23 cellular contexts compared by ENCODE assay signal in the genomic region with DNA sequence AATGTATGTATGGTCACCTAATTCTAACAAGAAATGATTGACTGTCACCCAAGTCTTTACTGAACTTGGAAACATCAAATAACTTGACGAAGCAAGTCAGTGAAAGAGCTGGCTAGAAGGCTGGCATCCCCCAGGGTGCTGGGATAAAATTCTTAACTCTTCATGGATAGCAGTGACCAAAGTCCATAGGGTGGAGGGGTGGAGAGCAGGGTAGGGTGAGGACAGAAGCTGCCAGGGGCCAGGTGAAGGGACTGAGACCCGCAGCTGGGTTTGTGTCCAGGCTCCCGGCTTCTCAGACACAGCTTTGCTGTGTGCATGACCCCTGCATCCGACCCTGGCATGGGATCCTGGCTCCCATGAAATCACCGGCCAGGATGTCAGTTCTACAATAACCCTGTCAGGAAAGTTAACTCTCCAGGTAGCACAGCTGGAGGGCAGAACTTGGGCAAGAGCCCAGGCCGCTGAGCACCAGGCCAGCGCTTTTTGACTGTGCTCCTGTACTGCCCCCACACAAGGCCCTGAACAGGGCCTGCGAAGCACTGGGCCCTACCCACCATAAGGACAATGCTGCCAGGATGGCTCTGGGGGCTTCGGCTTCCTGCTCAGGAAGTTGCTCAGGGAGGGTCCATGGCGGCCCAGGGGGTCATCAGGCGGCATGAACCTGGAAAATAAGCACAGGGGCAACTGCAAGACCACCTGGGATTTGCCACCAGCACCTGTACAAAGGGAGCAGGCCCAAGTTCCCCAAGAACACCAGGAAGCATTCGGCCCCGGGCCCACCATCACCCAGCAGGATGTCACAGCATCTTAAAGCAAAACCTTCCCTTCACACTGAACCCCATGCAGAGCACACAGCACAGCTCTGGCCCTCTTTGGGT. TPM values are rescaled to one million over a fixed set of nuclear protein-coding genes. Genes with fewer than 3 reads are reported as not detected.
DNase-seq lines count a peak whose midpoint lies in the region; ATAC-seq and TF ChIP-seq lines count a peak whose summit lies in the region.
"Had no signal": no experiment of that assay in that cellular context is flagged by ENCODE, and none has a peak within 500 bp of the region (broad histone marks: within the 10 kb centered on the region; RNA-seq: fewer than 3 reads in every experiment).

No MANE protein-coding gene starts in this region.

- H3K27me3 ChIP-seq in GM23338 (ENCODE audit: insufficient read depth) = peaks cover 45% of the 10 kb centered on the region
- H3K27me3 ChIP-seq in iPS-15b (ENCODE audit: control insufficient read depth, insufficient read depth, low read length) = peaks cover 34% of the 10 kb centered on the region
- no peaks in the 10 kb centered on the region for H3K27me3 ChIP-seq in CD4-positive, alpha-beta memory T cell (ENCODE audit: insufficient read depth, low read length)
- H3K27me3 ChIP-seq: BLaER1 treated with 17β-estradiol and CSF1 and Interleukin-3, amounts not matched to agents 10 nM and 100 nM; body of pancreas; uterus had no signal

- H3K9me2 ChIP-seq in GM23338 (ENCODE audit: insufficient read depth) = no peaks in the 10 kb centered on the region
- H3K9me2 ChIP-seq: SK-N-SH had no signal

- no peak overlapping the region for H3K9ac ChIP-seq in iPS-15b (ENCODE audit: low read depth, low read length)
- H3K9ac ChIP-seq: SK-N-SH had no signal

- H3K79me2 ChIP-seq in GM23338 (replicated peaks; ENCODE audit: insufficient read depth) = no peaks in the 10 kb centered on the region

- no peaks in the 10 kb centered on the region for H3K36me3 ChIP-seq in GM23338 (ENCODE audit: insufficient read depth)
- H3K36me3 ChIP-seq in iPS-15b (ENCODE audit: control insufficient read depth, insufficient read depth, low read length) = no peaks in the 10 kb centered on the region
- peaks cover 46% of the 10 kb centered on the region for H3K36me3 ChIP-seq in CD4-positive, alpha-beta memory T cell (ENCODE audit: insufficient read depth, low read length)
- H3K36me3 ChIP-seq: uterus, WERI-Rb-1 had no signal

- no peaks in the 10 kb centered on the region for H3K9me3 ChIP-seq in iPS-15b (ENCODE audit: control insufficient read depth, insufficient read depth, low read length)
- H3K9me3 ChIP-seq in CD4-positive, alpha-beta memory T cell (ENCODE audit: control insufficient read depth in 1 of 2, low read length in 2 of 2) = no peaks in the 10 kb centered on the region
- H3K9me3 ChIP-seq: body of pancreas, SK-N-SH, uterus had no signal

- H3K27ac Mint-ChIP-seq in GM23338 = no peak overlapping the region
- H3K27ac Mint-ChIP-seq in CD4-positive, alpha-beta memory T cell = peak overlapping the region in 3 of 7 donors; percentile 59 to 64 (median 63)
- H3K27ac Mint-ChIP-seq: stimulated activated naive B cell treated with anti-CD40 and anti-IgM and Interleukin-4, amounts not matched to agents 10 μg/mL and 1 μg/mL and 100 μg/mL, for 72 hours; T-helper 2 cell treated with Interferon-gamma antibody and Interleukin-4, amounts not matched to agents 5 μg/mL and 100 μg/mL, for 36 hours had no signal

- ATAC-seq in GM23338 = no peak
- ATAC-seq: body of pancreas had no signal

- peak overlapping the region; percentile 89 for H3K4me2 ChIP-seq in GM23338
- H3K4me2 ChIP-seq: SK-N-SH had no signal

- POLR2A ChIA-PET in CD4-positive, alpha-beta memory T cell (lab: Charles Lee; ENCODE audit: partially characterized antibody) = no interaction called here
- POLR2A ChIA-PET in HEK293T (lab: Yijun Ruan, JAX) = no interaction called here

- no peak overlapping the region for H3K27ac ChIP-seq in GM23338 (ENCODE audit: low read depth)
- no peak overlapping the region for H3K27ac ChIP-seq in CD4-positive, alpha-beta memory T cell (ENCODE audit: low read depth, low read length)
- H3K27ac ChIP-seq: BLaER1 treated with 17β-estradiol and CSF1 and Interleukin-3, amounts not matched to agents 10 nM and 100 nM; body of pancreas; uterus; WERI-Rb-1 had no signal

- CTCF ChIA-PET in CD4-positive, alpha-beta memory T cell (lab: Charles Lee; ENCODE audit: partially characterized antibody) = interaction anchor here (0.7 to 2.8 kb wide), 4 partner anchors 12 to 65 kb away, joined by 4 to 11 read pairs (median 5); no protein-coding TSS in a partner anchor
- CTCF ChIA-PET in HEK293T (lab: Yijun Ruan, JAX) = no interaction called here

- peak overlapping the region; percentile 63 for H3K4me3 ChIP-seq in GM23338
- peak overlapping the region; percentile 49 for H3K4me3 ChIP-seq in iPS-15b (ENCODE audit: low read depth, low read length)
- no peak overlapping the region for H3K4me3 ChIP-seq in CD4-positive, alpha-beta memory T cell (ENCODE audit: low read length in 2 of 2)
- H3K4me3 ChIP-seq: BLaER1 treated with 17β-estradiol and CSF1 and Interleukin-3, amounts not matched to agents 10 nM and 100 nM; body of pancreas had no signal

- H3F3A ChIP-seq in GM23338 (replicated peaks; ENCODE audit: low read depth) = no peaks in the 10 kb centered on the region

- H3K27me3 Mint-ChIP-seq in GM23338 (ENCODE audit: insufficient read depth, low read depth, poor library complexity) = peaks cover 24% of the 10 kb centered on the region
- H3K27me3 Mint-ChIP-seq in CD4-positive, alpha-beta memory T cell = no peaks in the 10 kb centered on the region
- H3K27me3 Mint-ChIP-seq: stimulated activated naive B cell treated with anti-CD40 and anti-IgM and Interleukin-4, amounts not matched to agents 10 μg/mL and 1 μg/mL and 100 μg/mL, for 72 hours had no signal

- TF ChIP-seq CTCF in GM23338 (conservative IDR thresholded peaks at IDR 0.05; ENCODE audit: low read depth in 2 of 2) = no peak

- intact Hi-C loops in posterior vena cava (cut with DNase I) = no loop called here
- intact Hi-C loops in CD4-positive, alpha-beta memory T cell (cut with micrococcal nuclease) = no loop called here

- peak overlapping the region; percentile 97 for H2AFZ ChIP-seq in GM23338

- no peaks in the 10 kb centered on the region; the same call in 2 of the 3 replicates for H3K4me1 Mint-ChIP-seq in GM23338
- H3K4me1 Mint-ChIP-seq in CD4-positive, alpha-beta memory T cell = peaks cover 5 to 10% (median 6%) of the 10 kb centered on the region in 4 donors

- H3K36me3 Mint-ChIP-seq in GM23338 (ENCODE audit: low read depth) = no peaks in the 10 kb centered on the region
- peaks cover 38 to 55% of the 10 kb centered on the region in 2 donors for H3K36me3 Mint-ChIP-seq in CD4-positive, alpha-beta memory T cell

- no peaks in the 10 kb centered on the region for H3K9me3 Mint-ChIP-seq in GM23338
- no peaks in the 10 kb centered on the region for H3K9me3 Mint-ChIP-seq in CD4-positive, alpha-beta memory T cell
- H3K9me3 Mint-ChIP-seq: stimulated activated naive B cell treated with anti-CD40 and anti-IgM and Interleukin-4, amounts not matched to agents 10 μg/mL and 1 μg/mL and 100 μg/mL, for 72 hours; T-helper 2 cell treated with Interferon-gamma antibody and Interleukin-4, amounts not matched to agents 5 μg/mL and 100 μg/mL, for 36 hours had no signal

- H4K20me1 ChIP-seq in GM23338 (replicated peaks; ENCODE audit: insufficient read depth) = no peaks in the 10 kb centered on the region

- H3K4me1 ChIP-seq in GM23338 (ENCODE audit: insufficient read depth) (no peaks in the 10 kb centered on the region), iPS-15b (ENCODE audit: control insufficient read depth, insufficient read depth, low read length) (no peaks in the 10 kb centered on the region)
- H3K4me1 ChIP-seq in CD4-positive, alpha-beta memory T cell (ENCODE audit: insufficient read depth, low read length) = no peaks in the 10 kb centered on the region

- peak overlapping the region; percentile 53; the same call in 2 of the 3 replicates for H3K4me3 Mint-ChIP-seq in GM23338
- no peak overlapping the region for H3K4me3 Mint-ChIP-seq in CD4-positive, alpha-beta memory T cell
- H3K4me3 Mint-ChIP-seq: stimulated activated naive B cell treated with anti-CD40 and anti-IgM and Interleukin-4, amounts not matched to agents 10 μg/mL and 1 μg/mL and 100 μg/mL, for 72 hours; T-helper 2 cell treated with Interferon-gamma antibody and Interleukin-4, amounts not matched to agents 5 μg/mL and 100 μg/mL, for 36 hours had no signal

- DNase-seq in GM23338 (ENCODE audit: low spot score) = no peak
- DNase-seq in M059J (ENCODE audit: low read depth) = peak; percentile 12
- DNase-seq in posterior vena cava (ENCODE audit: low spot score) = peak; percentile 69
- DNase-seq in CD4-positive, alpha-beta memory T cell = no peak
- DNase-seq in NCI-H510A (lab: John Stamatoyannopoulos, UW) = no peak
- DNase-seq in HEK293T (ENCODE audit: extremely low spot score) = no peak
- no peak for DNase-seq in NCI-H187 treated with DMSO at 0.1 percent for 48 hours (lab: John Stamatoyannopoulos, UW)
- DNase-seq: activated CD4-positive, alpha-beta T cell treated with anti-CD3 and anti-CD28 coated beads, Interleukin-2, amount 50 U/mL, for 4 hours; activated gamma-delta T cell; effector CD4-positive, alpha-beta T cell; NCI-H1092 treated with DMSO at 0.1 percent for 48 hours; NCI-H2081 treated with DMSO at 0.1 percent for 48 hours; NCI-H345; NCI-H82; SK-N-SH; stimulated activated CD4-positive, alpha-beta T cell treated with anti-CD3 and anti-CD28 coated beads, Interleukin-2, amount 100 ng/mL, for 48 hours; stimulated activated naive B cell treated with anti-CD40 and anti-IgM and Interleukin-4, amounts not matched to agents 10 μg/mL and 1 μg/mL and 100 μg/mL, for 72 hours; uterus; WERI-Rb-1 had no signal

TF ChIP-seq in GM23338, 12 proteins besides CTCF, POLR2A, EP300 and RAD21 (continues in another document):
- no peak for TF ChIP-seq CREB1 (CRISPR knock-in tag; IDR thresholded peaks at IDR 0.05; ENCODE audit: low read depth)

TF ChIP-seq in HEK293T, 16 proteins besides CTCF, POLR2A, EP300 and RAD21:
- TF ChIP-seq CTBP1 (IDR thresholded peaks at IDR 0.05; ENCODE audit: borderline replicate concordance) (no peak), HDGF (IDR thresholded peaks at IDR 0.05; ENCODE audit: borderline replicate concordance) (no peak), TARDBP (IDR thresholded peaks at IDR 0.05) (no peak), BHLHE40 (IDR thresholded peaks at IDR 0.05; ENCODE audit: borderline replicate concordance) (no peak)

RNA-seq across cellular contexts. Expression of a gene that starts 32.5 kb away (rescaled TPM):
- 0.04 and 0.07 TPM in 2 replicates for total RNA-seq in GM23338 (2014; rRNA removed; shearing (Covaris generic))
- polyA plus RNA-seq in GM23338 (2016; fragmentation: Nextera tagmentation; extraction: Ambion mirVana) = not detected in 2 replicates
- total RNA-seq in M059J (2014; rRNA removed; shearing (Covaris generic)) = 0.17 and 0.22 TPM in 2 replicates
- 1 to 10 TPM; 1.8 to 2.2 TPM for total RNA-seq in posterior vena cava
- 100 to 1,000 TPM in 1 of 2 experiments, 10 to 100 TPM in 1; 91.5 to 106 TPM for total RNA-seq in CD4-positive, alpha-beta memory T cell
- polyA plus RNA-seq in CD4-positive, alpha-beta memory T cell = 1 to 10 TPM; 3.1 to 9.8 TPM

RNA-seq across cellular contexts. Expression of a gene that starts 52.2 kb away (rescaled TPM):
- total RNA-seq in GM23338 (2014; rRNA removed; shearing (Covaris generic)) = 0.74 and 1.9 TPM in 2 replicates
- 1.2 and 2.1 TPM in 2 replicates for polyA plus RNA-seq in GM23338 (2016; fragmentation: Nextera tagmentation; extraction: Ambion mirVana)
- total RNA-seq in M059J (2014; rRNA removed; shearing (Covaris generic)) = 0.25 TPM in 1 of 2 replicates, not detected in the other
- 1 to 10 TPM in 1 of 2 donors, under 1 TPM in 1; 0.88 to 1.8 TPM for total RNA-seq in posterior vena cava
- total RNA-seq in CD4-positive, alpha-beta memory T cell = 10 to 100 TPM in 1 of 2 experiments, 1 to 10 TPM in 1; 6.8 to 10.0 TPM
- 1 to 10 TPM in 1 of 2 donors, not detected in 1; 2.2 TPM for polyA plus RNA-seq in CD4-positive, alpha-beta memory T cell
- polyA plus RNA-seq: SK-N-SH had no signal

Comparison
In these comparisons a context has a peak if more than half of its experiments do, and no peak if none do; other contexts are left out.
1. DNase-seq: peak in M059J (single experiment) and posterior vena cava (single experiment); none in GM23338 (single experiment), CD4-positive, alpha-beta memory T cell (0 of 5), NCI-H510A (single experiment), HEK293T (single experiment) and NCI-H187 treated with DMSO at 0.1 percent for 48 hours (single experiment).
2. H3K4me3 ChIP-seq: peak in GM23338 (single experiment) and iPS-15b (single experiment); none in CD4-positive, alpha-beta memory T cell (0 of 2).
3. RNA of a gene that starts 32.5 kb away (total RNA-seq): 91.5 to 106 TPM in CD4-positive, alpha-beta memory T cell; 1.8 to 2.2 TPM in posterior vena cava, 0.17 to 0.22 TPM in M059J and 0.04 to 0.07 TPM in GM23338; every median in the first group is over 10 times any median in the second.